8 cellular contexts compared by ENCODE assay signal in the genomic region with DNA sequence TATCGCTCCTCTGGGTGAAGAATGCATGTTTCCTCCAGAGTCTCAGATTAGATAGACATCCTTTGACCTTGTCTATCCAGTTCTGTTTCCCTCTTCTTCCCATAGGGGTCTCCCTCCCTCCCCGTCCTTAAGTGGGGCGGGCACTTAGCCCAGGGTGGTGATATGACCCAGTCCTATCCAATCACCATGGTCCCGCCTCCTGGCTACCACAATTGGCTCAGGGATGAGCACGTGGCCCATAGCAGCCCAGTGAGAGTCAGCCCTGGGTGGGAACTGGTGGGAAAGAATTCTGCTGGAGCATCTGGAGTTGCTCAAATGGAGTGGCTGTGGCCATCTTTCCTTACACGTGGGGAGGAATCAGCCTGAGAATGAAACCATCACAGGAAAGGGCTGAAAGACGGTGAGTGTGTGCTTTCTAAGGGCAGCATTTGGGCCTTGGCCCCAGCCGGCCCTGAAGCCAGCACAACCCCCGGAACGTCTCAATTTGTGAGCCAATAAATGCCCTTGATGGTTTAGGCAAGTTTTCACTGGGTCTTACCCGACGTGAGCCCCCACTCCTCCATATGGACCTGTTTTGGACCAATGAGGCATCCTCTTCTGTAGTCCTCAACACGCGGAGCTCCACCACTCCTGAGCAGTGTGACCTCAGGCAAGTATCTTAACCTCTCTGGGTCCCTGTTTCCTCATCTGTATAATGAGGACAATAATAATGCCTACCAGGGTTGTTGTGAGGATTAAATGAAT. TPM values are rescaled to one million over a fixed set of nuclear protein-coding genes. Genes with fewer than 3 reads are reported as not detected.
DNase-seq lines count a peak whose midpoint lies in the region; ATAC-seq, FAIRE-seq and TF ChIP-seq lines count a peak whose summit lies in the region.

No MANE protein-coding gene starts in this region.

- H3K4me1 Mint-ChIP-seq in CD8-positive, alpha-beta T cell (ENCODE audit: low read depth): peaks cover 28% of the 10 kb centered on the region

- no peak overlapping the region for H2BK120ac ChIP-seq in mesendoderm (ENCODE audit: low read depth, low read length)

- no peaks in the 10 kb centered on the region for H3K79me2 ChIP-seq in mesendoderm (ENCODE audit: control insufficient read depth, insufficient read depth, low read length)

- no CpG with 5 or more reads among the region's 14 CpGs for WGBS in mesendoderm (ENCODE audit: extremely low coverage, insufficient coverage, low lambda C conversion rate)

- no peak for FAIRE-seq in H54 (lab: Jason Lieb, UNC)

- H3K9me3 ChIP-seq in CD8-positive, alpha-beta T cell (ENCODE audit: low read length): no peaks in the 10 kb centered on the region

- peak in 3 of 7 experiments; percentile 21 to 60 (median 37) for DNase-seq in CD8-positive, alpha-beta T cell
- DNase-seq in H54 (ENCODE audit: insufficient read length, low spot score) (peak; percentile 81), NCI-H2171 treated with DMSO at 0.1 percent for 48 hours (lab: John Stamatoyannopoulos, UW) (peak; percentile 84), epithelial cell of proximal tubule (ENCODE audit: low read depth) (peak; percentile 91), mesendoderm (peak; percentile 99), superior temporal gyrus (ENCODE audit: extremely low spot score) (peak; percentile 83)

- H3K56ac ChIP-seq in mesendoderm (ENCODE audit: low read length): peak overlapping the region; percentile 86

- no peaks in the 10 kb centered on the region for H3K79me1 ChIP-seq in mesendoderm (ENCODE audit: low read length)

- intact Hi-C loops in CD8-positive, alpha-beta T cell (cut with DNase I, micrococcal nuclease): no loop called here

- POLR2A ChIA-PET in CD8-positive, alpha-beta T cell (lab: Charles Lee): interaction anchor here (0.6 kb wide), 1 partner anchor 203 kb away, joined by 3 read pairs; no protein-coding TSS in a partner anchor

- TF ChIP-seq CTCF in CD8-positive, alpha-beta T cell (IDR thresholded peaks at IDR 0.05): no peak
- peak; percentile 45 for TF ChIP-seq CTCF in WI38 (IDR thresholded peaks at IDR 0.05; ENCODE audit: low read depth, low read length)
- peak; percentile 72 for TF ChIP-seq CTCF in epithelial cell of proximal tubule (conservative IDR thresholded peaks at IDR 0.05; ENCODE audit: low read depth, low read length)

- H3K36me3 ChIP-seq in CD8-positive, alpha-beta T cell (ENCODE audit: insufficient read depth, low read length): no peaks in the 10 kb centered on the region
- no peaks in the 10 kb centered on the region for H3K36me3 ChIP-seq in mesendoderm (ENCODE audit: control insufficient read depth, insufficient read depth, low read length)

- peak overlapping the region; percentile 42 for H3K18ac ChIP-seq in mesendoderm (ENCODE audit: low read length)

- ATAC-seq in CD8-positive, alpha-beta T cell: peak; percentile 84
- no peak for ATAC-seq in HG03045 (IDR thresholded peaks at IDR 0.05; ENCODE audit: unreplicated experiment)

- no peak overlapping the region for H3K4me3 Mint-ChIP-seq in CD8-positive, alpha-beta T cell

- no peaks in the 10 kb centered on the region for H3K9me3 Mint-ChIP-seq in CD8-positive, alpha-beta T cell

- no peak for TF ChIP-seq POLR2A in H54 (IDR thresholded peaks at IDR 0.05; ENCODE audit: low read depth, low read length)

- peaks cover 9% of the 10 kb centered on the region for H3K36me3 Mint-ChIP-seq in CD8-positive, alpha-beta T cell

- H3K4me1 ChIP-seq in CD8-positive, alpha-beta T cell (ENCODE audit: insufficient read depth, low read length): peaks cover 16% of the 10 kb centered on the region
- peaks cover 11% of the 10 kb centered on the region for H3K4me1 ChIP-seq in mesendoderm (ENCODE audit: control insufficient read depth, low read depth, low read length)

- H3K4ac ChIP-seq in mesendoderm (ENCODE audit: low read depth, low read length): peak overlapping the region; percentile 66

- no peak overlapping the region for H4K8ac ChIP-seq in mesendoderm (ENCODE audit: low read depth, low read length)

- no peak overlapping the region for H3K23ac ChIP-seq in mesendoderm (ENCODE audit: low read length)

- H2BK5ac ChIP-seq in mesendoderm (ENCODE audit: low read length): peak overlapping the region; percentile 76

- H4K5ac ChIP-seq in mesendoderm (ENCODE audit: low read length): peak overlapping the region; percentile 95

- CTCF ChIA-PET in CD8-positive, alpha-beta T cell (lab: Charles Lee): interaction anchor here (1.0 to 6.5 kb wide), 5 partner anchors 9 to 59 kb away, joined by 3 to 45 read pairs (median 15); no protein-coding TSS in a partner anchor

- H3K4me3 ChIP-seq in CD8-positive, alpha-beta T cell (ENCODE audit: low read depth, low read length): no peak overlapping the region
- H3K4me3 ChIP-seq in WI38 (ENCODE audit: low read depth, low read length): no peak overlapping the region
- peak overlapping the region; percentile 62 for H3K4me3 ChIP-seq in epithelial cell of proximal tubule (ENCODE audit: low read depth, low read length)
- no peak overlapping the region for H3K4me3 ChIP-seq in mesendoderm (ENCODE audit: low read length)

- peak overlapping the region; percentile 51 for H3K9ac ChIP-seq in mesendoderm (ENCODE audit: low read length)

- H3K27ac ChIP-seq in CD8-positive, alpha-beta T cell (ENCODE audit: low read depth, low read length): no peak overlapping the region
- peak overlapping the region; percentile 73 for H3K27ac ChIP-seq in mesendoderm (ENCODE audit: low read depth, low read length)

- no peaks in the 10 kb centered on the region for H3K27me3 Mint-ChIP-seq in CD8-positive, alpha-beta T cell (ENCODE audit: low read depth)

- H3K27me3 ChIP-seq in CD8-positive, alpha-beta T cell (ENCODE audit: insufficient read depth, low read length): no peaks in the 10 kb centered on the region
- H3K27me3 ChIP-seq in mesendoderm (ENCODE audit: insufficient read depth, low read length, poor library complexity): no peaks in the 10 kb centered on the region

- H2AK5ac ChIP-seq in mesendoderm (ENCODE audit: low read length): peak overlapping the region; percentile 83

- H2BK15ac ChIP-seq in mesendoderm (replicated peaks; ENCODE audit: low read depth): no peak overlapping the region

- no peak overlapping the region for H3K27ac Mint-ChIP-seq in CD8-positive, alpha-beta T cell

- H3K4me2 ChIP-seq in mesendoderm (ENCODE audit: low read length): peak overlapping the region; percentile 6

RNA-seq across cellular contexts. Expression of a gene that starts 14.3 kb away (rescaled TPM):
- total RNA-seq in CD8-positive, alpha-beta T cell: 100 to 1,000 TPM; 117 to 132 TPM
- total RNA-seq in epithelial cell of proximal tubule: 17.5 and 18.5 TPM in 2 replicates
- 48.2 TPM for polyA plus RNA-seq in mesendoderm (2013, experiment 1 of 2)
- 49.6 TPM for polyA plus RNA-seq in mesendoderm (2013, experiment 2 of 2)

RNA-seq across cellular contexts. Expression of a gene that starts 42.5 kb away (rescaled TPM):
- 1 to 10 TPM; 6.8 to 7.8 TPM for total RNA-seq in CD8-positive, alpha-beta T cell
- total RNA-seq in epithelial cell of proximal tubule: 12.4 and 15.3 TPM in 2 replicates
- 5.7 TPM for polyA plus RNA-seq in mesendoderm (2013, experiment 1 of 2)
- 6.0 TPM for polyA plus RNA-seq in mesendoderm (2013, experiment 2 of 2)
